Comparison of ENCODE assay signal across 1 cellular context in the genomic region with DNA sequence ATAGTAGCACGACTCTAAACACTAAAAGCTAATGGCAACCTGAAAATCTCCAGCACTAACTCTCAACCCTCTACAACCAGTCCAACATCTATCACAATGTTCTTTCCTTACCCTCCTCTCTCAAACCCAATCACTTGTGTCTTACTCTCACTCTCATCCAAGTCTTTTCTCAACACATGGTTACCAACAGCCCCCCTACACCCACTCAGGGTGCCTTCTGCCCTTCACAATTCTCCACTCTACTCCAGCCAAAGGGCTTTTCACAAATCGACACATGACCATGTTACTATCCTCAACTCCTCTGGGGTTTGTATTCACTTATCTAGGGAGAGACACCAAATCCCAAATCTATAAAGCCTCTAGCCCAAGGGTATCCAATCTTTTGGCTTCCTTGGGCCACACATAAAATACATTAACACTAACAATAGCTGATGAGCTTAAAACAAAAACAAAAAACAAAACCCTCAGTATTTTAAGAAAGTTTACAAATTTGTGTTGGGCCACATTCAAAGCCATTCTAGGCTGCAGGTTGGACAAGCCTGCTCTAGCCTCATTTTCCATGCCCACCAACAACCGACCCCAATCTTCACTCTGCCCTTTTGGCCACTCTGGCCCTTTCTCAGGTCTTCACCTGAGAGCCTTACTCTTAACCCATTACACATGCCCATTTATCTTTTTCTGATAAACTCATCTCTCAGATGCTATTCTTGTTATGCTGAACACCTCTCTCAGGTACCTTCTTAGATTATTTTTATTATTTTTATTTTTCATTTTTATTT.
TF ChIP-seq lines count a peak whose summit lies in the region.

No MANE protein-coding gene starts in this region.

TF ChIP-seq in GM23338, 12 proteins besides CTCF, POLR2A, EP300 and RAD21:
- TF ChIP-seq, protein P1, sequence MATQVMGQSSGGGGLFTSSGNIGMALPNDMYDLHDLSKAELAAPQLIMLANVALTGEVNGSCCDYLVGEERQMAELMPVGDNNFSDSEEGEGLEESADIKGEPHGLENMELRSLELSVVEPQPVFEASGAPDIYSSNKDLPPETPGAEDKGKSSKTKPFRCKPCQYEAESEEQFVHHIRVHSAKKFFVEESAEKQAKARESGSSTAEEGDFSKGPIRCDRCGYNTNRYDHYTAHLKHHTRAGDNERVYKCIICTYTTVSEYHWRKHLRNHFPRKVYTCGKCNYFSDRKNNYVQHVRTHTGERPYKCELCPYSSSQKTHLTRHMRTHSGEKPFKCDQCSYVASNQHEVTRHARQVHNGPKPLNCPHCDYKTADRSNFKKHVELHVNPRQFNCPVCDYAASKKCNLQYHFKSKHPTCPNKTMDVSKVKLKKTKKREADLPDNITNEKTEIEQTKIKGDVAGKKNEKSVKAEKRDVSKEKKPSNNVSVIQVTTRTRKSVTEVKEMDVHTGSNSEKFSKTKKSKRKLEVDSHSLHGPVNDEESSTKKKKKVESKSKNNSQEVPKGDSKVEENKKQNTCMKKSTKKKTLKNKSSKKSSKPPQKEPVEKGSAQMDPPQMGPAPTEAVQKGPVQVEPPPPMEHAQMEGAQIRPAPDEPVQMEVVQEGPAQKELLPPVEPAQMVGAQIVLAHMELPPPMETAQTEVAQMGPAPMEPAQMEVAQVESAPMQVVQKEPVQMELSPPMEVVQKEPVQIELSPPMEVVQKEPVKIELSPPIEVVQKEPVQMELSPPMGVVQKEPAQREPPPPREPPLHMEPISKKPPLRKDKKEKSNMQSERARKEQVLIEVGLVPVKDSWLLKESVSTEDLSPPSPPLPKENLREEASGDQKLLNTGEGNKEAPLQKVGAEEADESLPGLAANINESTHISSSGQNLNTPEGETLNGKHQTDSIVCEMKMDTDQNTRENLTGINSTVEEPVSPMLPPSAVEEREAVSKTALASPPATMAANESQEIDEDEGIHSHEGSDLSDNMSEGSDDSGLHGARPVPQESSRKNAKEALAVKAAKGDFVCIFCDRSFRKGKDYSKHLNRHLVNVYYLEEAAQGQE (IDR thresholded peaks at IDR 0.05; ENCODE audit: unreplicated experiment): no peak
- TF ChIP-seq CREB1 (CRISPR knock-in tag; IDR thresholded peaks at IDR 0.05; ENCODE audit: low read depth): no peak
- TF ChIP-seq STAT1 (IDR thresholded peaks at IDR 0.05; ENCODE audit: unreplicated experiment): no peak
- TF ChIP-seq POLR2AphosphoS5 (IDR thresholded peaks at IDR 0.05; ENCODE audit: low read depth): no peak
- TF ChIP-seq, protein P2, sequence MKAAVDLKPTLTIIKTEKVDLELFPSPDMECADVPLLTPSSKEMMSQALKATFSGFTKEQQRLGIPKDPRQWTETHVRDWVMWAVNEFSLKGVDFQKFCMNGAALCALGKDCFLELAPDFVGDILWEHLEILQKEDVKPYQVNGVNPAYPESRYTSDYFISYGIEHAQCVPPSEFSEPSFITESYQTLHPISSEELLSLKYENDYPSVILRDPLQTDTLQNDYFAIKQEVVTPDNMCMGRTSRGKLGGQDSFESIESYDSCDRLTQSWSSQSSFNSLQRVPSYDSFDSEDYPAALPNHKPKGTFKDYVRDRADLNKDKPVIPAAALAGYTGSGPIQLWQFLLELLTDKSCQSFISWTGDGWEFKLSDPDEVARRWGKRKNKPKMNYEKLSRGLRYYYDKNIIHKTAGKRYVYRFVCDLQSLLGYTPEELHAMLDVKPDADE (IDR thresholded peaks at IDR 0.05): no peak
- TF ChIP-seq EZH2phosphoT487 (IDR thresholded peaks at IDR 0.05; ENCODE audit: unreplicated experiment): no peak
- no peak for TF ChIP-seq ZNF114 (CRISPR knock-in tag; IDR thresholded peaks at IDR 0.05)
- TF ChIP-seq NANOG (IDR thresholded peaks at IDR 0.05; ENCODE audit: borderline replicate concordance): no peak
- no peak for TF ChIP-seq JUNB (IDR thresholded peaks at IDR 0.05; ENCODE audit: unreplicated experiment)
- TF ChIP-seq ZNF331 (CRISPR knock-in tag; IDR thresholded peaks at IDR 0.05; ENCODE audit: low read depth): no peak
- no peak for TF ChIP-seq EZH2 (IDR thresholded peaks at IDR 0.05; ENCODE audit: low read depth, unreplicated experiment)
- TF ChIP-seq, protein P3, sequence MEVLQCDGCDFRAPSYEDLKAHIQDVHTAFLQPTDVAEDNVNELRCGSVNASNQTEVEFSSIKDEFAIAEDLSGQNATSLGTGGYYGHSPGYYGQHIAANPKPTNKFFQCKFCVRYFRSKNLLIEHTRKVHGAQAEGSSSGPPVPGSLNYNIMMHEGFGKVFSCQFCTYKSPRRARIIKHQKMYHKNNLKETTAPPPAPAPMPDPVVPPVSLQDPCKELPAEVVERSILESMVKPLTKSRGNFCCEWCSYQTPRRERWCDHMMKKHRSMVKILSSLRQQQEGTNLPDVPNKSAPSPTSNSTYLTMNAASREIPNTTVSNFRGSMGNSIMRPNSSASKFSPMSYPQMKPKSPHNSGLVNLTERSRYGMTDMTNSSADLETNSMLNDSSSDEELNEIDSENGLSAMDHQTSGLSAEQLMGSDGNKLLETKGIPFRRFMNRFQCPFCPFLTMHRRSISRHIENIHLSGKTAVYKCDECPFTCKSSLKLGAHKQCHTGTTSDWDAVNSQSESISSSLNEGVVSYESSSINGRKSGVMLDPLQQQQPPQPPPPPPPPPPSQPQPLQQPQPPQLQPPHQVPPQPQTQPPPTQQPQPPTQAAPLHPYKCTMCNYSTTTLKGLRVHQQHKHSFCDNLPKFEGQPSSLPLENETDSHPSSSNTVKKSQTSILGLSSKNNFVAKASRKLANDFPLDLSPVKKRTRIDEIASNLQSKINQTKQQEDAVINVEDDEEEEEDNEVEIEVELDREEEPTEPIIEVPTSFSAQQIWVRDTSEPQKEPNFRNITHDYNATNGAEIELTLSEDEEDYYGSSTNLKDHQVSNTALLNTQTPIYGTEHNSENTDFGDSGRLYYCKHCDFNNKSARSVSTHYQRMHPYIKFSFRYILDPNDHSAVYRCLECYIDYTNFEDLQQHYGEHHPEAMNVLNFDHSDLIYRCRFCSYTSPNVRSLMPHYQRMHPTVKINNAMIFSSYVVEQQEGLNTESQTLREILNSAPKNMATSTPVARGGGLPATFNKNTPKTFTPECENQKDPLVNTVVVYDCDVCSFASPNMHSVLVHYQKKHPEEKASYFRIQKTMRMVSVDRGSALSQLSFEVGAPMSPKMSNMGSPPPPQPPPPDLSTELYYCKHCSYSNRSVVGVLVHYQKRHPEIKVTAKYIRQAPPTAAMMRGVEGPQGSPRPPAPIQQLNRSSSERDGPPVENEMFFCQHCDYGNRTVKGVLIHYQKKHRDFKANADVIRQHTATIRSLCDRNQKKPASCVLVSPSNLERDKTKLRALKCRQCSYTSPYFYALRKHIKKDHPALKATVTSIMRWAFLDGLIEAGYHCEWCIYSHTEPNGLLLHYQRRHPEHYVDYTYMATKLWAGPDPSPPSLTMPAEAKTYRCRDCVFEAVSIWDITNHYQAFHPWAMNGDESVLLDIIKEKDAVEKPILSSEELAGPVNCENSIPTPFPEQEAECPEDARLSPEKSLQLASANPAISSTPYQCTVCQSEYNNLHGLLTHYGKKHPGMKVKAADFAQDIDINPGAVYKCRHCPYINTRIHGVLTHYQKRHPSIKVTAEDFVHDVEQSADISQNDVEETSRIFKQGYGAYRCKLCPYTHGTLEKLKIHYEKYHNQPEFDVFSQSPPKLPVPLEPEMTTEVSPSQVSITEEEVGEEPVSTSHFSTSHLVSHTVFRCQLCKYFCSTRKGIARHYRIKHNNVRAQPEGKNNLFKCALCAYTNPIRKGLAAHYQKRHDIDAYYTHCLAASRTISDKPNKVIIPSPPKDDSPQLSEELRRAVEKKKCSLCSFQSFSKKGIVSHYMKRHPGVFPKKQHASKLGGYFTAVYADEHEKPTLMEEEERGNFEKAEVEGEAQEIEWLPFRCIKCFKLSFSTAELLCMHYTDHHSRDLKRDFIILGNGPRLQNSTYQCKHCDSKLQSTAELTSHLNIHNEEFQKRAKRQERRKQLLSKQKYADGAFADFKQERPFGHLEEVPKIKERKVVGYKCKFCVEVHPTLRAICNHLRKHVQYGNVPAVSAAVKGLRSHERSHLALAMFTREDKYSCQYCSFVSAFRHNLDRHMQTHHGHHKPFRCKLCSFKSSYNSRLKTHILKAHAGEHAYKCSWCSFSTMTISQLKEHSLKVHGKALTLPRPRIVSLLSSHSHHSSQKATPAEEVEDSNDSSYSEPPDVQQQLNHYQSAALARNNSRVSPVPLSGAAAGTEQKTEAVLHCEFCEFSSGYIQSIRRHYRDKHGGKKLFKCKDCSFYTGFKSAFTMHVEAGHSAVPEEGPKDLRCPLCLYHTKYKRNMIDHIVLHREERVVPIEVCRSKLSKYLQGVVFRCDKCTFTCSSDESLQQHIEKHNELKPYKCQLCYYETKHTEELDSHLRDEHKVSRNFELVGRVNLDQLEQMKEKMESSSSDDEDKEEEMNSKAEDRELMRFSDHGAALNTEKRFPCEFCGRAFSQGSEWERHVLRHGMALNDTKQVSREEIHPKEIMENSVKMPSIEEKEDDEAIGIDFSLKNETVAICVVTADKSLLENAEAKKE (CRISPR knock-in tag; IDR thresholded peaks at IDR 0.05): no peak
